ENCODE assay signal across 1 cellular context in genomic region chr3:61679103-61679502, GRCh38.
TF ChIP-seq lines count a peak whose summit lies in the region.

No MANE protein-coding gene starts in this region.

TF ChIP-seq in WTC11, 78 proteins besides CTCF, POLR2A, EP300 and RAD21 (continued from another document):
- no peak for TF ChIP-seq FOXP4 (CRISPR knock-in tag; IDR thresholded peaks at IDR 0.05)
- TF ChIP-seq ELF4 (CRISPR knock-in tag; IDR thresholded peaks at IDR 0.05; ENCODE audit: low read depth) = no peak
- no peak for TF ChIP-seq OVOL2 (CRISPR knock-in tag; IDR thresholded peaks at IDR 0.05; ENCODE audit: borderline replicate concordance)
- TF ChIP-seq, protein P1, sequence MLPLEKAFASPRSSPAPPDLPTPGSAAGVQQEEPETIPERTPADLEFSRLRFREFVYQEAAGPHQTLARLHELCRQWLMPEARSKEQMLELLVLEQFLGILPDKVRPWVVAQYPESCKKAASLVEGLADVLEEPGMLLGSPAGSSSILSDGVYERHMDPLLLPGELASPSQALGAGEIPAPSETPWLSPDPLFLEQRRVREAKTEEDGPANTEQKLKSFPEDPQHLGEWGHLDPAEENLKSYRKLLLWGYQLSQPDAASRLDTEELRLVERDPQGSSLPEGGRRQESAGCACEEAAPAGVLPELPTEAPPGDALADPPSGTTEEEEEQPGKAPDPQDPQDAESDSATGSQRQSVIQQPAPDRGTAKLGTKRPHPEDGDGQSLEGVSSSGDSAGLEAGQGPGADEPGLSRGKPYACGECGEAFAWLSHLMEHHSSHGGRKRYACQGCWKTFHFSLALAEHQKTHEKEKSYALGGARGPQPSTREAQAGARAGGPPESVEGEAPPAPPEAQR (CRISPR knock-in tag; IDR thresholded peaks at IDR 0.05) = no peak
- TF ChIP-seq ZBTB21 (CRISPR knock-in tag; IDR thresholded peaks at IDR 0.05; ENCODE audit: borderline replicate concordance) = no peak
- no peak for TF ChIP-seq IRF2 (CRISPR knock-in tag; IDR thresholded peaks at IDR 0.05; ENCODE audit: borderline replicate concordance, low read depth)
- TF ChIP-seq ZNF423 (CRISPR knock-in tag; IDR thresholded peaks at IDR 0.05) = no peak
- TF ChIP-seq, protein P2, sequence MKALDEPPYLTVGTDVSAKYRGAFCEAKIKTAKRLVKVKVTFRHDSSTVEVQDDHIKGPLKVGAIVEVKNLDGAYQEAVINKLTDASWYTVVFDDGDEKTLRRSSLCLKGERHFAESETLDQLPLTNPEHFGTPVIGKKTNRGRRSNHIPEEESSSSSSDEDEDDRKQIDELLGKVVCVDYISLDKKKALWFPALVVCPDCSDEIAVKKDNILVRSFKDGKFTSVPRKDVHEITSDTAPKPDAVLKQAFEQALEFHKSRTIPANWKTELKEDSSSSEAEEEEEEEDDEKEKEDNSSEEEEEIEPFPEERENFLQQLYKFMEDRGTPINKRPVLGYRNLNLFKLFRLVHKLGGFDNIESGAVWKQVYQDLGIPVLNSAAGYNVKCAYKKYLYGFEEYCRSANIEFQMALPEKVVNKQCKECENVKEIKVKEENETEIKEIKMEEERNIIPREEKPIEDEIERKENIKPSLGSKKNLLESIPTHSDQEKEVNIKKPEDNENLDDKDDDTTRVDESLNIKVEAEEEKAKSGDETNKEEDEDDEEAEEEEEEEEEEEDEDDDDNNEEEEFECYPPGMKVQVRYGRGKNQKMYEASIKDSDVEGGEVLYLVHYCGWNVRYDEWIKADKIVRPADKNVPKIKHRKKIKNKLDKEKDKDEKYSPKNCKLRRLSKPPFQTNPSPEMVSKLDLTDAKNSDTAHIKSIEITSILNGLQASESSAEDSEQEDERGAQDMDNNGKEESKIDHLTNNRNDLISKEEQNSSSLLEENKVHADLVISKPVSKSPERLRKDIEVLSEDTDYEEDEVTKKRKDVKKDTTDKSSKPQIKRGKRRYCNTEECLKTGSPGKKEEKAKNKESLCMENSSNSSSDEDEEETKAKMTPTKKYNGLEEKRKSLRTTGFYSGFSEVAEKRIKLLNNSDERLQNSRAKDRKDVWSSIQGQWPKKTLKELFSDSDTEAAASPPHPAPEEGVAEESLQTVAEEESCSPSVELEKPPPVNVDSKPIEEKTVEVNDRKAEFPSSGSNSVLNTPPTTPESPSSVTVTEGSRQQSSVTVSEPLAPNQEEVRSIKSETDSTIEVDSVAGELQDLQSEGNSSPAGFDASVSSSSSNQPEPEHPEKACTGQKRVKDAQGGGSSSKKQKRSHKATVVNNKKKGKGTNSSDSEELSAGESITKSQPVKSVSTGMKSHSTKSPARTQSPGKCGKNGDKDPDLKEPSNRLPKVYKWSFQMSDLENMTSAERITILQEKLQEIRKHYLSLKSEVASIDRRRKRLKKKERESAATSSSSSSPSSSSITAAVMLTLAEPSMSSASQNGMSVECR (CRISPR knock-in tag; IDR thresholded peaks at IDR 0.05; ENCODE audit: borderline replicate concordance) = no peak
- TF ChIP-seq NR1H2 (CRISPR knock-in tag; IDR thresholded peaks at IDR 0.05) = no peak
- TF ChIP-seq SP1 (CRISPR knock-in tag; conservative IDR thresholded peaks at IDR 0.05) = no peak
- TF ChIP-seq SMAD3 (CRISPR knock-in tag; IDR thresholded peaks at IDR 0.05; ENCODE audit: borderline replicate concordance) = no peak
